1 cellular context compared by ENCODE assay signal in the genomic region with DNA sequence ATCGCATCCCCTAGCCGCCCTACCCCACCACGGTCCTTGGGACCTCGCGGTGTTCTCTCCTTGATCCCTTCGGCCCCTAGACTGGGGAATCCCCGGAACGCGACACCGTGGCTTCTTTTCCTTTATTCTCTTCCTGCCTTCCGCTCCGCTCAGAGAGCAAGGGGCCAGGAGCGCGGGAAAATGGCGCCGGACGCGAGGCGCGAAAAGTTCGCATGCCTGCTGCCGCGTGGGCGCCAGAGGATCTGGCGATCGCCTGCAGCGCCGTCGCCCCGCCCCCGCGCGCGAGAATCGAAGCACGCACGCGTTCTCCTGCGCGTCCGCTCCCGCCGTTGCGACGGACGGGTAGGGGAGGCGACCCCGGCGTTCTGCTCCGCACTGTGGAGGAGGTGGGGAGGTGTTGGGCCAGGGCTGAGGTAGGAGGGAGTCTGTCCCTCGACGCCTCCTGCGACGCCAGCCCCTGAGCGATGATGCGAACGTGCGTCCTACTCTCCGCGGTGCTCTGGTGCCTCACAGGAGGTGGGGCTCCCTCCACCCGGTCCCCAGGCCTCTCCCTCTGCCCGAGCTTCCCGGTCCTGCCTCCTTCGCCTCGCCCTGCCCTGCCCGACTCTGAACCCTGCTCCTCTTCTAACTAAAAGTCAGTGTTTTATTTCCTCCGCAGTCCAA.
TF ChIP-seq lines count a peak whose summit lies in the region.

A gene with protein sequence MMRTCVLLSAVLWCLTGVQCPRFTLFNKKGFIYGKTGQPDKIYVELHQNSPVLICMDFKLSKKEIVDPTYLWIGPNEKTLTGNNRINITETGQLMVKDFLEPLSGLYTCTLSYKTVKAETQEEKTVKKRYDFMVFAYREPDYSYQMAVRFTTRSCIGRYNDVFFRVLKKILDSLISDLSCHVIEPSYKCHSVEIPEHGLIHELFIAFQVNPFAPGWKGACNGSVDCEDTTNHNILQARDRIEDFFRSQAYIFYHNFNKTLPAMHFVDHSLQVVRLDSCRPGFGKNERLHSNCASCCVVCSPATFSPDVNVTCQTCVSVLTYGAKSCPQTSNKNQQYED (plus strand): TSS at position 312 of the 663 bp plus-strand sequence. CDS start 153 bp downstream, at position 465.

TF ChIP-seq in GM12878, 131 proteins besides CTCF, POLR2A, EP300 and RAD21 (continued from another document and continues in another):
- peak; percentile 27; the same call in 1 of the 2 replicates for TF ChIP-seq CREM (IDR thresholded peaks at IDR 0.05; ENCODE audit: low read depth)
- TF ChIP-seq ZSCAN29 (IDR thresholded peaks at IDR 0.05) = no peak
- TF ChIP-seq YY1 (IDR thresholded peaks at IDR 0.05; ENCODE audit: low read depth, low read length) = peak; percentile 94
- TF ChIP-seq BCL11A (IDR thresholded peaks at IDR 0.05; ENCODE audit: low read depth, low read length) = peak; percentile 20; the same call in 1 of the 2 replicates
- no peak for TF ChIP-seq NFXL1 (IDR thresholded peaks at IDR 0.05; ENCODE audit: borderline replicate concordance)
- TF ChIP-seq BRCA1 (IDR thresholded peaks at IDR 0.05; ENCODE audit: low read depth, low read length) = no peak
- TF ChIP-seq, protein P1, sequence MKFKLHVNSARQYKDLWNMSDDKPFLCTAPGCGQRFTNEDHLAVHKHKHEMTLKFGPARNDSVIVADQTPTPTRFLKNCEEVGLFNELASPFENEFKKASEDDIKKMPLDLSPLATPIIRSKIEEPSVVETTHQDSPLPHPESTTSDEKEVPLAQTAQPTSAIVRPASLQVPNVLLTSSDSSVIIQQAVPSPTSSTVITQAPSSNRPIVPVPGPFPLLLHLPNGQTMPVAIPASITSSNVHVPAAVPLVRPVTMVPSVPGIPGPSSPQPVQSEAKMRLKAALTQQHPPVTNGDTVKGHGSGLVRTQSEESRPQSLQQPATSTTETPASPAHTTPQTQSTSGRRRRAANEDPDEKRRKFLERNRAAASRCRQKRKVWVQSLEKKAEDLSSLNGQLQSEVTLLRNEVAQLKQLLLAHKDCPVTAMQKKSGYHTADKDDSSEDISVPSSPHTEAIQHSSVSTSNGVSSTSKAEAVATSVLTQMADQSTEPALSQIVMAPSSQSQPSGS (IDR thresholded peaks at IDR 0.05; ENCODE audit: low read length) = no peak
- TF ChIP-seq, protein P2, sequence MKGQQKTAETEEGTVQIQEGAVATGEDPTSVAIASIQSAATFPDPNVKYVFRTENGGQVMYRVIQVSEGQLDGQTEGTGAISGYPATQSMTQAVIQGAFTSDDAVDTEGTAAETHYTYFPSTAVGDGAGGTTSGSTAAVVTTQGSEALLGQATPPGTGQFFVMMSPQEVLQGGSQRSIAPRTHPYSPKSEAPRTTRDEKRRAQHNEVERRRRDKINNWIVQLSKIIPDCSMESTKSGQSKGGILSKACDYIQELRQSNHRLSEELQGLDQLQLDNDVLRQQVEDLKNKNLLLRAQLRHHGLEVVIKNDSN (IDR thresholded peaks at IDR 0.05; ENCODE audit: borderline replicate concordance, extremely low read length, insufficient read depth, low read depth, low read length) = no peak
- TF ChIP-seq, protein P3, sequence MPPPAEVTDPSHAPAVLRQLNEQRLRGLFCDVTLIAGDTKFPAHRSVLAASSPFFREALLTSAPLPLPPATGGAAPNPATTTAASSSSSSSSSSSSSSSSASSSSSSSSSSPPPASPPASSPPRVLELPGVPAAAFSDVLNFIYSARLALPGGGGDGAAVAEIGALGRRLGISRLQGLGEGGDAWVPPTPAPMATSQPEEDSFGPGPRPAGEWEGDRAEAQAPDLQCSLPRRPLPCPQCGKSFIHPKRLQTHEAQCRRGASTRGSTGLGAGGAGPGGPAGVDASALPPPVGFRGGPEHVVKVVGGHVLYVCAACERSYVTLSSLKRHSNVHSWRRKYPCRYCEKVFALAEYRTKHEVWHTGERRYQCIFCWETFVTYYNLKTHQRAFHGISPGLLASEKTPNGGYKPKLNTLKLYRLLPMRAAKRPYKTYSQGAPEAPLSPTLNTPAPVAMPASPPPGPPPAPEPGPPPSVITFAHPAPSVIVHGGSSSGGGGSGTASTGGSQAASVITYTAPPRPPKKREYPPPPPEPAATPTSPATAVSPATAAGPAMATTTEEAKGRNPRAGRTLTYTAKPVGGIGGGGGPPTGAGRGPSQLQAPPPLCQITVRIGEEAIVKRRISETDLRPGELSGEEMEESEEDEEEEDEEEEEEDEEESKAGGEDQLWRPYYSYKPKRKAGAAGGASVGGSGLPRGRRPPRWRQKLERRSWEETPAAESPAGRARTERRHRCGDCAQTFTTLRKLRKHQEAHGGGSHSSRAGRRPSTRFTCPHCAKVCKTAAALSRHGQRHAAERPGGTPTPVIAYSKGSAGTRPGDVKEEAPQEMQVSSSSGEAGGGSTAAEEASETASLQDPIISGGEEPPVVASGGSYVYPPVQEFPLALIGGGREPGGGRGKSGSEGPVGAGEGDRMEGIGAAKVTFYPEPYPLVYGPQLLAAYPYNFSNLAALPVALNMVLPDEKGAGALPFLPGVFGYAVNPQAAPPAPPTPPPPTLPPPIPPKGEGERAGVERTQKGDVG (CRISPR knock-in tag; IDR thresholded peaks at IDR 0.05) = peak; percentile 90
- TF ChIP-seq, protein P4, sequence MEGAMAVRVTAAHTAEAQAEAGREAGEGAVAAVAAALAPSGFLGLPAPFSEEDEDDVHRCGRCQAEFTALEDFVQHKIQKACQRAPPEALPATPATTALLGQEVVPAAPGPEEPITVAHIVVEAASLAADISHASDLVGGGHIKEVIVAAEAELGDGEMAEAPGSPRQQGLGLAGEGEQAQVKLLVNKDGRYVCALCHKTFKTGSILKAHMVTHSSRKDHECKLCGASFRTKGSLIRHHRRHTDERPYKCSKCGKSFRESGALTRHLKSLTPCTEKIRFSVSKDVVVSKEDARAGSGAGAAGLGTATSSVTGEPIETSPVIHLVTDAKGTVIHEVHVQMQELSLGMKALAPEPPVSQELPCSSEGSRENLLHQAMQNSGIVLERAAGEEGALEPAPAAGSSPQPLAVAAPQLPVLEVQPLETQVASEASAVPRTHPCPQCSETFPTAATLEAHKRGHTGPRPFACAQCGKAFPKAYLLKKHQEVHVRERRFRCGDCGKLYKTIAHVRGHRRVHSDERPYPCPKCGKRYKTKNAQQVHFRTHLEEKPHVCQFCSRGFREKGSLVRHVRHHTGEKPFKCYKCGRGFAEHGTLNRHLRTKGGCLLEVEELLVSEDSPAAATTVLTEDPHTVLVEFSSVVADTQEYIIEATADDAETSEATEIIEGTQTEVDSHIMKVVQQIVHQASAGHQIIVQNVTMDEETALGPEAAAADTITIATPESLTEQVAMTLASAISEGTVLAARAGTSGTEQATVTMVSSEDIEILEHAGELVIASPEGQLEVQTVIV (IDR thresholded peaks at IDR 0.05; ENCODE audit: borderline replicate concordance, partially characterized antibody) = no peak
- TF ChIP-seq POLR2AphosphoS5 (IDR thresholded peaks at IDR 0.05; ENCODE audit: low read length) = 0 out of 2 replicates have a peak, but pooled peaks have one; percentile 5
- TF ChIP-seq PML (IDR thresholded peaks at IDR 0.05; ENCODE audit: low read length) = no peak
- TF ChIP-seq RUNX3 (IDR thresholded peaks at IDR 0.05; ENCODE audit: low read length) = no peak
- no peak for TF ChIP-seq POLR2AphosphoS2 (IDR thresholded peaks at IDR 0.05; ENCODE audit: low read depth, low read length)
- TF ChIP-seq, protein P5, sequence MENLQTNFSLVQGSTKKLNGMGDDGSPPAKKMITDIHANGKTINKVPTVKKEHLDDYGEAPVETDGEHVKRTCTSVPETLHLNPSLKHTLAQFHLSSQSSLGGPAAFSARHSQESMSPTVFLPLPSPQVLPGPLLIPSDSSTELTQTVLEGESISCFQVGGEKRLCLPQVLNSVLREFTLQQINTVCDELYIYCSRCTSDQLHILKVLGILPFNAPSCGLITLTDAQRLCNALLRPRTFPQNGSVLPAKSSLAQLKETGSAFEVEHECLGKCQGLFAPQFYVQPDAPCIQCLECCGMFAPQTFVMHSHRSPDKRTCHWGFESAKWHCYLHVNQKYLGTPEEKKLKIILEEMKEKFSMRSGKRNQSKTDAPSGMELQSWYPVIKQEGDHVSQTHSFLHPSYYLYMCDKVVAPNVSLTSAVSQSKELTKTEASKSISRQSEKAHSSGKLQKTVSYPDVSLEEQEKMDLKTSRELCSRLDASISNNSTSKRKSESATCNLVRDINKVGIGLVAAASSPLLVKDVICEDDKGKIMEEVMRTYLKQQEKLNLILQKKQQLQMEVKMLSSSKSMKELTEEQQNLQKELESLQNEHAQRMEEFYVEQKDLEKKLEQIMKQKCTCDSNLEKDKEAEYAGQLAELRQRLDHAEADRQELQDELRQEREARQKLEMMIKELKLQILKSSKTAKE (IDR thresholded peaks at IDR 0.05; ENCODE audit: low read depth, poor library complexity, severe bottlenecking) = no peak
- no peak for TF ChIP-seq SIX5 (IDR thresholded peaks at IDR 0.05; ENCODE audit: low read depth, low read length, severe bottlenecking)
- peak; percentile 96 for TF ChIP-seq GATAD2B (conservative IDR thresholded peaks at IDR 0.05; ENCODE audit: low read depth)
- TF ChIP-seq, protein P6, sequence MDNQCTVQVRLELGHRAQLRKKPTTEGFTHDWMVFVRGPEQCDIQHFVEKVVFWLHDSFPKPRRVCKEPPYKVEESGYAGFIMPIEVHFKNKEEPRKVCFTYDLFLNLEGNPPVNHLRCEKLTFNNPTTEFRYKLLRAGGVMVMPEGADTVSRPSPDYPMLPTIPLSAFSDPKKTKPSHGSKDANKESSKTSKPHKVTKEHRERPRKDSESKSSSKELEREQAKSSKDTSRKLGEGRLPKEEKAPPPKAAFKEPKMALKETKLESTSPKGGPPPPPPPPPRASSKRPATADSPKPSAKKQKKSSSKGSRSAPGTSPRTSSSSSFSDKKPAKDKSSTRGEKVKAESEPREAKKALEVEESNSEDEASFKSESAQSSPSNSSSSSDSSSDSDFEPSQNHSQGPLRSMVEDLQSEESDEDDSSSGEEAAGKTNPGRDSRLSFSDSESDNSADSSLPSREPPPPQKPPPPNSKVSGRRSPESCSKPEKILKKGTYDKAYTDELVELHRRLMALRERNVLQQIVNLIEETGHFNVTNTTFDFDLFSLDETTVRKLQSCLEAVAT (IDR thresholded peaks at IDR 0.05) = peak; percentile 89
- TF ChIP-seq POU2F2 (IDR thresholded peaks at IDR 0.05; ENCODE audit: borderline replicate concordance, low read depth, low read length) = no peak
- TF ChIP-seq MEF2A (IDR thresholded peaks at IDR 0.05; ENCODE audit: insufficient read depth, low read depth, low read length) = no peak
- TF ChIP-seq ATF7 (IDR thresholded peaks at IDR 0.05; ENCODE audit: low read depth) = no peak
- TF ChIP-seq KDM1A (IDR thresholded peaks at IDR 0.05; ENCODE audit: borderline replicate concordance) = no peak
- TF ChIP-seq BACH1 (IDR thresholded peaks at IDR 0.05; ENCODE audit: borderline replicate concordance) = no peak
- TF ChIP-seq BHLHE40 (IDR thresholded peaks at IDR 0.05; ENCODE audit: borderline replicate concordance in 1 of 2, low read depth in 2 of 2, low read length in 1 of 2) = no peak
- TF ChIP-seq ZZZ3 (IDR thresholded peaks at IDR 0.05; ENCODE audit: control insufficient read depth, insufficient read length, low read depth) = no peak
- TF ChIP-seq ZBED1 (IDR thresholded peaks at IDR 0.05; ENCODE audit: borderline replicate concordance) = no peak
- TF ChIP-seq ZNF622 (IDR thresholded peaks at IDR 0.05) = no peak
- no peak for TF ChIP-seq NRF1 (conservative IDR thresholded peaks at IDR 0.05; ENCODE audit: low read depth, low read length)
- TF ChIP-seq, protein P7, sequence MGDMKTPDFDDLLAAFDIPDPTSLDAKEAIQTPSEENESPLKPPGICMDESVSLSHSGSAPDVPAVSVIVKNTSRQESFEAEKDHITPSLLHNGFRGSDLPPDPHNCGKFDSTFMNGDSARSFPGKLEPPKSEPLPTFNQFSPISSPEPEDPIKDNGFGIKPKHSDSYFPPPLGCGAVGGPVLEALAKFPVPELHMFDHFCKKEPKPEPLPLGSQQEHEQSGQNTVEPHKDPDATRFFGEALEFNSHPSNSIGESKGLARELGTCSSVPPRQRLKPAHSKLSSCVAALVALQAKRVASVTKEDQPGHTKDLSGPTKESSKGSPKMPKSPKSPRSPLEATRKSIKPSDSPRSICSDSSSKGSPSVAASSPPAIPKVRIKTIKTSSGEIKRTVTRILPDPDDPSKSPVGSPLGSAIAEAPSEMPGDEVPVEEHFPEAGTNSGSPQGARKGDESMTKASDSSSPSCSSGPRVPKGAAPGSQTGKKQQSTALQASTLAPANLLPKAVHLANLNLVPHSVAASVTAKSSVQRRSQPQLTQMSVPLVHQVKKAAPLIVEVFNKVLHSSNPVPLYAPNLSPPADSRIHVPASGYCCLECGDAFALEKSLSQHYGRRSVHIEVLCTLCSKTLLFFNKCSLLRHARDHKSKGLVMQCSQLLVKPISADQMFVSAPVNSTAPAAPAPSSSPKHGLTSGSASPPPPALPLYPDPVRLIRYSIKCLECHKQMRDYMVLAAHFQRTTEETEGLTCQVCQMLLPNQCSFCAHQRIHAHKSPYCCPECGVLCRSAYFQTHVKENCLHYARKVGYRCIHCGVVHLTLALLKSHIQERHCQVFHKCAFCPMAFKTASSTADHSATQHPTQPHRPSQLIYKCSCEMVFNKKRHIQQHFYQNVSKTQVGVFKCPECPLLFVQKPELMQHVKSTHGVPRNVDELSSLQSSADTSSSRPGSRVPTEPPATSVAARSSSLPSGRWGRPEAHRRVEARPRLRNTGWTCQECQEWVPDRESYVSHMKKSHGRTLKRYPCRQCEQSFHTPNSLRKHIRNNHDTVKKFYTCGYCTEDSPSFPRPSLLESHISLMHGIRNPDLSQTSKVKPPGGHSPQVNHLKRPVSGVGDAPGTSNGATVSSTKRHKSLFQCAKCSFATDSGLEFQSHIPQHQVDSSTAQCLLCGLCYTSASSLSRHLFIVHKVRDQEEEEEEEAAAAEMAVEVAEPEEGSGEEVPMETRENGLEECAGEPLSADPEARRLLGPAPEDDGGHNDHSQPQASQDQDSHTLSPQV (IDR thresholded peaks at IDR 0.05) = peak; percentile 79
- peak; percentile 61; the same call in 1 of the 2 replicates for TF ChIP-seq ZNF207 (IDR thresholded peaks at IDR 0.05; ENCODE audit: borderline replicate concordance)
- TF ChIP-seq SMC3 (IDR thresholded peaks at IDR 0.05; ENCODE audit: borderline replicate concordance, low read length) = no peak
- TF ChIP-seq, protein P8, sequence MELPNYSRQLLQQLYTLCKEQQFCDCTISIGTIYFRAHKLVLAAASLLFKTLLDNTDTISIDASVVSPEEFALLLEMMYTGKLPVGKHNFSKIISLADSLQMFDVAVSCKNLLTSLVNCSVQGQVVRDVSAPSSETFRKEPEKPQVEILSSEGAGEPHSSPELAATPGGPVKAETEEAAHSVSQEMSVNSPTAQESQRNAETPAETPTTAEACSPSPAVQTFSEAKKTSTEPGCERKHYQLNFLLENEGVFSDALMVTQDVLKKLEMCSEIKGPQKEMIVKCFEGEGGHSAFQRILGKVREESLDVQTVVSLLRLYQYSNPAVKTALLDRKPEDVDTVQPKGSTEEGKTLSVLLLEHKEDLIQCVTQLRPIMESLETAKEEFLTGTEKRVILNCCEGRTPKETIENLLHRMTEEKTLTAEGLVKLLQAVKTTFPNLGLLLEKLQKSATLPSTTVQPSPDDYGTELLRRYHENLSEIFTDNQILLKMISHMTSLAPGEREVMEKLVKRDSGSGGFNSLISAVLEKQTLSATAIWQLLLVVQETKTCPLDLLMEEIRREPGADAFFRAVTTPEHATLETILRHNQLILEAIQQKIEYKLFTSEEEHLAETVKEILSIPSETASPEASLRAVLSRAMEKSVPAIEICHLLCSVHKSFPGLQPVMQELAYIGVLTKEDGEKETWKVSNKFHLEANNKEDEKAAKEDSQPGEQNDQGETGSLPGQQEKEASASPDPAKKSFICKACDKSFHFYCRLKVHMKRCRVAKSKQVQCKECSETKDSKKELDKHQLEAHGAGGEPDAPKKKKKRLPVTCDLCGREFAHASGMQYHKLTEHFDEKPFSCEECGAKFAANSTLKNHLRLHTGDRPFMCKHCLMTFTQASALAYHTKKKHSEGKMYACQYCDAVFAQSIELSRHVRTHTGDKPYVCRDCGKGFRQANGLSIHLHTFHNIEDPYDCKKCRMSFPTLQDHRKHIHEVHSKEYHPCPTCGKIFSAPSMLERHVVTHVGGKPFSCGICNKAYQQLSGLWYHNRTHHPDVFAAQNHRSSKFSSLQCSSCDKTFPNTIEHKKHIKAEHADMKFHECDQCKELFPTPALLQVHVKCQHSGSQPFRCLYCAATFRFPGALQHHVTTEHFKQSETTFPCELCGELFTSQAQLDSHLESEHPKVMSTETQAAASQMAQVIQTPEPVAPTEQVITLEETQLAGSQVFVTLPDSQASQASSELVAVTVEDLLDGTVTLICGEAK (IDR thresholded peaks at IDR 0.05; ENCODE audit: borderline replicate concordance) = no peak
